In genomic region chr17:17724991-17725852, GRCh38 we compare ENCODE assay signal across 9 cellular contexts. TPM values are rescaled to one million over a fixed set of nuclear protein-coding genes. Genes with fewer than 3 reads are reported as not detected.
DNase-seq lines count a peak whose midpoint lies in the region; ATAC-seq and TF ChIP-seq lines count a peak whose summit lies in the region.
"Had no signal": no experiment of that assay in that cellular context is flagged by ENCODE, and none has a peak within 500 bp of the region (broad histone marks: within the 10 kb centered on the region; RNA-seq: fewer than 3 reads in every experiment).

No MANE protein-coding gene starts in this region.

- peaks cover 26% of the 10 kb centered on the region for H3K27me3 Mint-ChIP-seq in T-helper 17 cell

- H3F3A ChIP-seq in GM23248 (ENCODE audit: insufficient read depth) (peaks cover 9% of the 10 kb centered on the region; the same call in 1 of the 2 replicates), smooth muscle cell (ENCODE audit: low read depth) (peaks cover 4% of the 10 kb centered on the region)

- H3K4me1 Mint-ChIP-seq in T-helper 17 cell, result peaks cover 24% of the 10 kb centered on the region

- in situ Hi-C loops in GM23248 (cut with MboI), result no loop called here

- H3K27ac ChIP-seq in GM23248 (no peak overlapping the region), hepatocyte (peak overlapping the region; percentile 86), smooth muscle cell (ENCODE audit: low read depth) (no peak overlapping the region)

- no peaks in the 10 kb centered on the region for H3K9me3 ChIP-seq in GM23248 (ENCODE audit: low read depth)
- H3K9me3 ChIP-seq in T-helper 17 cell (ENCODE audit: control insufficient read depth, low read length, poor library complexity, severe bottlenecking), result no peaks in the 10 kb centered on the region
- H3K9me3 ChIP-seq in hepatocyte (ENCODE audit: low read depth), result no peaks in the 10 kb centered on the region
- no peaks in the 10 kb centered on the region for H3K9me3 ChIP-seq in smooth muscle cell (replicated peaks; ENCODE audit: low read depth)

- TF ChIP-seq CTCF in hepatocyte (IDR thresholded peaks at IDR 0.05; ENCODE audit: poor library complexity), result no peak
- TF ChIP-seq CTCF in smooth muscle cell (IDR thresholded peaks at IDR 0.05; ENCODE audit: borderline replicate concordance, insufficient read depth, poor library complexity, severe bottlenecking), result no peak

- peak overlapping the region; percentile 77 for H3K4me2 ChIP-seq in GM23248 (ENCODE audit: unreplicated experiment)
- H3K4me2 ChIP-seq in hepatocyte, result peak overlapping the region; percentile 99
- H3K4me2 ChIP-seq in smooth muscle cell, result peak overlapping the region; percentile 96

- peak overlapping the region; percentile 27 for H3K27ac Mint-ChIP-seq in T-helper 17 cell
- no peak overlapping the region for H3K27ac Mint-ChIP-seq in activated naive CD4-positive, alpha-beta T cell treated with anti-CD3 and anti-CD28 coated beads, Interleukin-2, amount 50 U/mL, for 72 hours

- H3K4me3 ChIP-seq in GM23248, result peak overlapping the region; percentile 77
- H3K4me3 ChIP-seq in hepatocyte, result no peak overlapping the region
- H3K4me3 ChIP-seq in smooth muscle cell, result peak overlapping the region; percentile 74

- WGBS in GM23248 (ENCODE audit: low coverage in 1 of 2, low lambda C conversion rate in 2 of 2, missing lambda C conversion rate in 2 of 2), 2 experiments, result 85 to 92% methylated on average over 25 to 37 of the region's 37 CpGs
- 36% methylated on average over 21 of the region's 37 CpGs for WGBS in hepatocyte (ENCODE audit: low lambda C conversion rate, missing lambda C conversion rate)
- 43% methylated on average over 21 of the region's 37 CpGs for WGBS in smooth muscle cell (ENCODE audit: low lambda C conversion rate)

- no peaks in the 10 kb centered on the region for H3K27me3 ChIP-seq in GM23248 (replicated peaks; ENCODE audit: insufficient read depth)
- H3K27me3 ChIP-seq in hepatocyte, result no peaks in the 10 kb centered on the region
- H3K27me3 ChIP-seq in smooth muscle cell (ENCODE audit: low read depth), result no peaks in the 10 kb centered on the region

- H3K4me3 Mint-ChIP-seq in T-helper 17 cell, result peak overlapping the region; percentile 77

- H3K9ac ChIP-seq in GM23248 (no peak overlapping the region), smooth muscle cell (ENCODE audit: low read depth) (peak overlapping the region; percentile 61)

- DNase-seq in GM23248, result no peak
- DNase-seq in T-helper 17 cell, result no peak
- DNase-seq in hepatocyte (ENCODE audit: low spot score), result no peak
- no peak for DNase-seq in smooth muscle cell (lab: John Stamatoyannopoulos, UW; ENCODE audit: unreplicated experiment)
- DNase-seq in HUDEP-2 (lab: John Stamatoyannopoulos, UW; ENCODE audit: unreplicated experiment in 76 of 76), result no peak
- DNase-seq in OCI-M2 (lab: John Stamatoyannopoulos, UW; ENCODE audit: unreplicated experiment), result no peak
- DNase-seq in activated naive CD4-positive, alpha-beta T cell treated with anti-CD3 and anti-CD28 coated beads, Interleukin-2, amount 50 U/mL, for 72 hours (ENCODE audit: low spot score in 2 of 2), result no peak
- DNase-seq: NCI-H2029 treated with DMSO at 0.1 percent for 48 hours had no signal

- no peaks in the 10 kb centered on the region for H3K9me3 Mint-ChIP-seq in activated naive CD4-positive, alpha-beta T cell treated with anti-CD3 and anti-CD28 coated beads, Interleukin-2, amount 50 U/mL, for 72 hours

- H4K20me1 ChIP-seq in GM23248 (ENCODE audit: insufficient read depth) (no peaks in the 10 kb centered on the region; the same call in 1 of the 2 replicates), hepatocyte (ENCODE audit: insufficient read depth, poor library complexity, severe bottlenecking) (peaks cover 91% of the 10 kb centered on the region), smooth muscle cell (ENCODE audit: low read depth) (peaks cover 100% of the 10 kb centered on the region)

- H3K4me1 ChIP-seq in GM23248 (ENCODE audit: insufficient read depth), result peaks cover 18% of the 10 kb centered on the region
- peaks cover 32% of the 10 kb centered on the region for H3K4me1 ChIP-seq in hepatocyte (ENCODE audit: insufficient read depth)
- peaks cover 18% of the 10 kb centered on the region for H3K4me1 ChIP-seq in smooth muscle cell (ENCODE audit: low read depth)

- ATAC-seq in T-helper 17 cell (no peak), GM21529 (IDR thresholded peaks at IDR 0.05; ENCODE audit: unreplicated experiment) (no peak)
- no peak for ATAC-seq in activated naive CD4-positive, alpha-beta T cell treated with anti-CD3 and anti-CD28 coated beads, Interleukin-2, amount 50 U/mL, for 72 hours

- H3K36me3 ChIP-seq in GM23248 (ENCODE audit: low read depth), result no peaks in the 10 kb centered on the region
- H3K36me3 ChIP-seq in hepatocyte (replicated peaks; ENCODE audit: insufficient read depth, low read depth), result no peaks in the 10 kb centered on the region
- no peaks in the 10 kb centered on the region for H3K36me3 ChIP-seq in smooth muscle cell (ENCODE audit: low read depth)

- H2AFZ ChIP-seq in GM23248 (no peak overlapping the region), hepatocyte (no peak overlapping the region), smooth muscle cell (ENCODE audit: low read depth) (no peak overlapping the region)

- H3K79me2 ChIP-seq in GM23248 (ENCODE audit: insufficient read depth) (peaks cover 70% of the 10 kb centered on the region), hepatocyte (peaks cover 100% of the 10 kb centered on the region), smooth muscle cell (ENCODE audit: low read depth) (peaks cover 90% of the 10 kb centered on the region)

- peaks cover 7% of the 10 kb centered on the region for H3K36me3 Mint-ChIP-seq in T-helper 17 cell (ENCODE audit: low read depth)
- H3K36me3 Mint-ChIP-seq in activated naive CD4-positive, alpha-beta T cell treated with anti-CD3 and anti-CD28 coated beads, Interleukin-2, amount 50 U/mL, for 72 hours, result no peaks in the 10 kb centered on the region

- H3K9me2 ChIP-seq in GM23248 (ENCODE audit: insufficient read depth), result no peaks in the 10 kb centered on the region
- no peaks in the 10 kb centered on the region for H3K9me2 ChIP-seq in hepatocyte (replicated peaks; ENCODE audit: insufficient read depth)

RNA-seq across cellular contexts. Expression of gene RAI1, which starts 44.0 kb away (rescaled TPM):
- 9.1 and 17.8 TPM in 2 replicates for total RNA-seq in GM23248 (2014; rRNA removed; shearing (Covaris generic))
- polyA plus RNA-seq in GM23248 (2016; fragmentation: Nextera tagmentation; extraction: Ambion mirVana) (4.4 and 5.2 TPM in 2 replicates), hepatocyte (18.7 and 20.2 TPM in 2 replicates), smooth muscle cell (17.6 and 19.2 TPM in 2 replicates)
- total RNA-seq in T-helper 17 cell (10 to 100 TPM; 18.4 to 18.6 TPM), hepatocyte (19.2 and 23.8 TPM in 2 replicates), smooth muscle cell (11.1 and 12.2 TPM in 2 replicates)
- 10 to 100 TPM; 14.9 to 21.6 TPM for total RNA-seq in activated naive CD4-positive, alpha-beta T cell treated with anti-CD3 and anti-CD28 coated beads, Interleukin-2, amount 50 U/mL, for 72 hours
